Comparison of ENCODE assay signal across 23 cellular contexts in the genomic region with DNA sequence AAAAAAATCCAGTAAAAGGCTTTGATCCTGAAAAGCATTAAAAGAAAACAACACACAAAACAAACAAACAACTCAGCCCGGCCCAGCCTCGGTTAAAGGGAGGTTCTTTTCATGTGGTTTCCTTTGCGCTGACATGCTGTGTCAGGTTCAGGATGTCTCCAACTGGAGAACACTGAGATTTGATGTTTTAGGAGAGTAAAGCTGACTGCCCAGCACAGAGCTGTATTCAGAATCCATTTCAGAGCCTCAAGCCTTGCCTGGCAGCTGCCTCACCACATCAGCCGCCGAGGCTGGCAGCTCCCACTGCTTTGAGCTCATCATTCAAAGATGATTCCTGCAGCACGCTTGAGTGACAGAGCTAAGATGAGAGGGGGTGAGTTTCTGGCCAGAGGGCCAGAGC.
DNase-seq lines count a peak whose midpoint lies in the region; ATAC-seq and TF ChIP-seq lines count a peak whose summit lies in the region.
"Had no signal": no experiment of that assay in that cellular context is flagged by ENCODE, and none has a peak within 500 bp of the region (broad histone marks: within the 10 kb centered on the region; RNA-seq: fewer than 3 reads in every experiment).

No MANE protein-coding gene starts in this region.

- peaks cover 0 to 11% (median 8%) of the 10 kb centered on the region in 11 experiments; a peak in 11 of 22 replicates for H3K9me3 ChIP-seq in BLaER1 treated with 17β-estradiol and CSF1 and Interleukin-3, amounts not matched to agents 10 nM and 100 nM (replicated peaks in 1 of 11)
- no peaks in the 10 kb centered on the region for H3K9me3 ChIP-seq in adrenal gland (replicated peaks in 1 of 3)
- H3K9me3 ChIP-seq: Peyer's patch, psoas muscle had no signal

- ATAC-seq in activated CD8-positive, alpha-beta memory T cell treated with anti-CD3 and anti-CD28 coated beads, Interleukin-2, amount 10 ng/mL, durations not matched to agents 7 days and 5 days, result no peak
- ATAC-seq in GM18870 (IDR thresholded peaks at IDR 0.05; ENCODE audit: unreplicated experiment), result no peak
- ATAC-seq: natural killer cell, psoas muscle had no signal

- H3K18ac ChIP-seq in mesendoderm (ENCODE audit: low read length), result no peak overlapping the region

- no peaks in the 10 kb centered on the region for H3K27me3 ChIP-seq in BLaER1 treated with 17β-estradiol and CSF1 and Interleukin-3, amounts not matched to agents 10 nM and 100 nM
- H3K27me3 ChIP-seq in mesendoderm (ENCODE audit: insufficient read depth, low read length, poor library complexity) (no peaks in the 10 kb centered on the region), adrenal gland (no peaks in the 10 kb centered on the region)
- H3K27me3 ChIP-seq: Peyer's patch had no signal

- H3K79me2 ChIP-seq in mesendoderm (ENCODE audit: control insufficient read depth, insufficient read depth, low read length), result no peaks in the 10 kb centered on the region

- H3K36me3 Mint-ChIP-seq in activated CD8-positive, alpha-beta memory T cell treated with anti-CD3 and anti-CD28 coated beads, Interleukin-2, amount 10 ng/mL, durations not matched to agents 7 days and 5 days, result no peaks in the 10 kb centered on the region
- H3K36me3 Mint-ChIP-seq: CD14-positive monocyte, natural killer cell had no signal

- CTCF ChIA-PET in activated CD8-positive, alpha-beta memory T cell treated with anti-CD3 and anti-CD28 coated beads, Interleukin-2, amount 10 ng/mL, durations not matched to agents 7 days and 5 days (lab: Charles Lee), result no interaction called here

- H3K23ac ChIP-seq in mesendoderm (ENCODE audit: low read length), result no peak overlapping the region

- H3K9me3 Mint-ChIP-seq in activated CD8-positive, alpha-beta memory T cell treated with anti-CD3 and anti-CD28 coated beads, Interleukin-2, amount 10 ng/mL, durations not matched to agents 7 days and 5 days (ENCODE audit: low read depth), result no peaks in the 10 kb centered on the region
- H3K9me3 Mint-ChIP-seq: natural killer cell had no signal

- no peaks in the 10 kb centered on the region for H4K20me1 ChIP-seq in BLaER1 treated with 17β-estradiol and CSF1 and Interleukin-3, amounts not matched to agents 10 nM and 100 nM

- no peak overlapping the region for H4K8ac ChIP-seq in mesendoderm (ENCODE audit: low read depth, low read length)

- DNase-seq in astrocyte of the hippocampus (ENCODE audit: low read depth, low spot score), result peak; percentile 60
- DNase-seq in mesendoderm, result no peak
- DNase-seq in putamen (ENCODE audit: low spot score), result peak; percentile 24
- DNase-seq in activated CD8-positive, alpha-beta memory T cell treated with anti-CD3 and anti-CD28 coated beads, Interleukin-2, amount 10 ng/mL, durations not matched to agents 7 days and 5 days, result no peak
- no peak for DNase-seq in NCI-H1694 (lab: John Stamatoyannopoulos, UW)
- no peak for DNase-seq in adrenal gland
- DNase-seq: activated CD4-positive, alpha-beta T cell treated with anti-CD3 and anti-CD28 coated beads, Interleukin-2, amount 50 U/mL, for 4 hours; activated effector memory CD4-positive, alpha-beta T cell treated with Interleukin-2 at 50 U/mL for 16 hours; central memory CD4-positive, alpha-beta T cell; foreskin fibroblast; GM23248; KG1; natural killer cell; NCI-H2029; NK-92 treated with Interleukin-12 subunit alpha and Interleukin-12 subunit beta, amount 100 ng/mL, for 24 hours; Peyer's patch; psoas muscle; stimulated activated CD4-positive, alpha-beta T cell treated with anti-CD3 and anti-CD28 coated beads, Interleukin-12 subunit alpha, Interleukin-12 subunit beta, amount 100 ng/mL, for 4 hours; T-helper 2 cell had no signal

- no peaks in the 10 kb centered on the region for H3K79me1 ChIP-seq in mesendoderm (ENCODE audit: low read length)

- no peak overlapping the region for H3K9ac ChIP-seq in BLaER1 treated with 17β-estradiol and CSF1 and Interleukin-3, amounts not matched to agents 10 nM and 100 nM
- H3K9ac ChIP-seq in mesendoderm (ENCODE audit: low read length), result no peak overlapping the region
- H3K9ac ChIP-seq: GM23248 had no signal

- peak overlapping the region in 6 of 11 experiments; percentile 1 to 50 (median 30); a peak in 9 of 22 replicates for H3K4me2 ChIP-seq in BLaER1 treated with 17β-estradiol and CSF1 and Interleukin-3, amounts not matched to agents 10 nM and 100 nM
- H3K4me2 ChIP-seq in mesendoderm (ENCODE audit: low read length), result no peak overlapping the region

- H3K27ac ChIP-seq in BLaER1 treated with 17β-estradiol and CSF1 and Interleukin-3, amounts not matched to agents 10 nM and 100 nM, result no peak overlapping the region
- H3K27ac ChIP-seq in mesendoderm (ENCODE audit: low read depth, low read length), result no peak overlapping the region
- H3K27ac ChIP-seq in adrenal gland, result no peak overlapping the region
- H3K27ac ChIP-seq: epithelial cell of prostate, GM23248, Peyer's patch, psoas muscle had no signal

- WGBS in mesendoderm (ENCODE audit: extremely low coverage, insufficient coverage, low lambda C conversion rate), result no CpG with 5 or more reads among the region's 6 CpGs
- 86 to 92% (median 89%) methylated on average over 3 to 6 of the region's 6 CpGs for WGBS in adrenal gland, 4 donors

- no peak overlapping the region for H2AK5ac ChIP-seq in mesendoderm (ENCODE audit: low read length)

- no peak overlapping the region for H3K4me3 ChIP-seq in BLaER1 treated with 17β-estradiol and CSF1 and Interleukin-3, amounts not matched to agents 10 nM and 100 nM
- H3K4me3 ChIP-seq in mesendoderm (ENCODE audit: low read length), result no peak overlapping the region
- no peak overlapping the region for H3K4me3 ChIP-seq in adrenal gland
- H3K4me3 ChIP-seq: GM23248, Peyer's patch, psoas muscle had no signal

- H3K4me3 Mint-ChIP-seq in activated CD8-positive, alpha-beta memory T cell treated with anti-CD3 and anti-CD28 coated beads, Interleukin-2, amount 10 ng/mL, durations not matched to agents 7 days and 5 days, result no peak overlapping the region
- H3K4me3 Mint-ChIP-seq: CD14-positive monocyte, natural killer cell had no signal

- no peaks in the 10 kb centered on the region for H3K36me3 ChIP-seq in BLaER1 treated with 17β-estradiol and CSF1 and Interleukin-3, amounts not matched to agents 10 nM and 100 nM
- no peaks in the 10 kb centered on the region for H3K36me3 ChIP-seq in mesendoderm (ENCODE audit: control insufficient read depth, insufficient read depth, low read length)
- H3K36me3 ChIP-seq in adrenal gland (replicated peaks in 1 of 2), result no peaks in the 10 kb centered on the region
- H3K36me3 ChIP-seq: Peyer's patch had no signal

- H3K27me3 Mint-ChIP-seq in activated CD8-positive, alpha-beta memory T cell treated with anti-CD3 and anti-CD28 coated beads, Interleukin-2, amount 10 ng/mL, durations not matched to agents 7 days and 5 days, result no peaks in the 10 kb centered on the region

- H3K56ac ChIP-seq in mesendoderm (ENCODE audit: low read length), result peak overlapping the region; percentile 22

- no peak overlapping the region for H3K4ac ChIP-seq in mesendoderm (ENCODE audit: low read depth, low read length)

- H3K4me1 ChIP-seq in BLaER1 treated with 17β-estradiol and CSF1 and Interleukin-3, amounts not matched to agents 10 nM and 100 nM, result peaks cover 0 to 15% (median 4%) of the 10 kb centered on the region in 10 experiments; a peak in 10 of 20 replicates
- H3K4me1 ChIP-seq in mesendoderm (ENCODE audit: control insufficient read depth, low read depth, low read length), result peaks cover 8% of the 10 kb centered on the region
- H3K4me1 ChIP-seq in adrenal gland (replicated peaks in 1 of 2), result no peaks in the 10 kb centered on the region
- H3K4me1 ChIP-seq: Peyer's patch, psoas muscle had no signal

- intact Hi-C loops in adrenal gland (cut with DNase I), result no loop called here

- no peak for TF ChIP-seq POLR2A in adrenal gland (IDR thresholded peaks at IDR 0.05)

- H2BK5ac ChIP-seq in mesendoderm (ENCODE audit: low read length), result no peak overlapping the region

- H2BK120ac ChIP-seq in mesendoderm (ENCODE audit: low read depth, low read length), result no peak overlapping the region

- no peak overlapping the region for H3K27ac Mint-ChIP-seq in activated CD8-positive, alpha-beta memory T cell treated with anti-CD3 and anti-CD28 coated beads, Interleukin-2, amount 10 ng/mL, durations not matched to agents 7 days and 5 days
- H3K27ac Mint-ChIP-seq: CD14-positive monocyte, natural killer cell had no signal

- H3K4me1 Mint-ChIP-seq in activated CD8-positive, alpha-beta memory T cell treated with anti-CD3 and anti-CD28 coated beads, Interleukin-2, amount 10 ng/mL, durations not matched to agents 7 days and 5 days, result no peaks in the 10 kb centered on the region
- H3K4me1 Mint-ChIP-seq: CD14-positive monocyte, natural killer cell had no signal

- no peak overlapping the region for H2BK15ac ChIP-seq in mesendoderm (replicated peaks; ENCODE audit: low read depth)

- no peak for TF ChIP-seq CTCF in adrenal gland (IDR thresholded peaks at IDR 0.05)

- no peak overlapping the region for H4K5ac ChIP-seq in mesendoderm (ENCODE audit: low read length)

Comparison
In these comparisons a context has a peak if more than half of its experiments do, and no peak if none do; other contexts are left out.
1. DNase-seq: peak in astrocyte of the hippocampus (single experiment) and putamen (single experiment); none in mesendoderm (single experiment), activated CD8-positive, alpha-beta memory T cell treated with anti-CD3 and anti-CD28 coated beads, Interleukin-2, amount 10 ng/mL, durations not matched to agents 7 days and 5 days (single experiment), NCI-H1694 (single experiment) and adrenal gland (0 of 7).